25 cellular contexts compared by ENCODE assay signal in the genomic region with DNA sequence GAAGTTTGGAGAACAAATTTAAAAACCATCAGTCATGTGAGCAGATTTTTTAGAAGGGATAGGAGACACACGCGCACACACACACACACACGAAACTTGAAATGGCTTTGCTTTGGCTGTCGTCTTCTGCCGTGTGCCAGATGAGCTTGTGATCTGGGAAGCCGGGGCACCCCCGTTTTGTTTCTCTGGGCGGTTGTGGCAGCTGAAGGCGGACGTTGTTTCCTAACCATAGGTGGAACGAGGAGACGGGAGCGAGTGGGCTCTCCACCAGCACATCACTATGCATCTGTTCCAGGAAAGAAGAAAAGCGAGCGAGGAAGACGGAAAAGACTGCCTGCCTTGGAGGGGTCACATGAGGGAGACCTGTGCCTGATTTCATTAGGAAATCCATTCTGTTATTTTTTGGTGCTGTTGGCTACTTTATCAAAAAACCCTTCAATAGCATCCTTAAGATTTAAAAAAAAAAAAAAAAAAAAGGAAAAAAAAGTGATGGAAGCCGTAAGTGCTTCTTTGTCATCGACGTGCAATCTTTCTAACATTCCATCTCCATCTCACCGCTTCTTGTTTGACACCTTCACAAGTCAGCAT.
DNase-seq lines count a peak whose midpoint lies in the region; ATAC-seq, FAIRE-seq and TF ChIP-seq lines count a peak whose summit lies in the region.
"Had no signal": no experiment of that assay in that cellular context is flagged by ENCODE, and none has a peak within 500 bp of the region (broad histone marks: within the 10 kb centered on the region; RNA-seq: fewer than 3 reads in every experiment).

No MANE protein-coding gene starts in this region.

- no peak overlapping the region for H3K4me3 ChIP-seq in osteoblast (ENCODE audit: insufficient read depth, low read length)
- H3K4me3 ChIP-seq: hepatocyte, thyroid gland had no signal

- no peaks in the 10 kb centered on the region for H3K79me1 ChIP-seq in H9 (ENCODE audit: insufficient read depth, low read depth, low read length, poor library complexity, severe bottlenecking)

- H3K27me3 ChIP-seq in H9 (ENCODE audit: insufficient read depth, low read length): no peaks in the 10 kb centered on the region
- no peaks in the 10 kb centered on the region for H3K27me3 ChIP-seq in osteoblast (ENCODE audit: insufficient read depth, low read length)
- H3K27me3 ChIP-seq: hepatocyte, thyroid gland had no signal

- DNase-seq in activated CD4-positive, CD25-positive, alpha-beta regulatory T cell treated with anti-CD3 and anti-CD28 coated beads, Interleukin-2, amount 50 U/mL, for 72 hours: peak; percentile 18
- DNase-seq in H9 (peak; percentile 25), osteoblast (ENCODE audit: insufficient read length, low spot score, missing footprints) (peak; percentile 84), NCI-H82 treated with DMSO at 0.1 percent for 48 hours (lab: John Stamatoyannopoulos, UW; ENCODE audit: unreplicated experiment) (no peak), H54 (ENCODE audit: insufficient read length, low spot score) (no peak), dedifferentiated amniotic fluid mesenchymal stem cell (ENCODE audit: extremely low spot score) (no peak)
- DNase-seq: activated naive CD8-positive, alpha-beta T cell treated with anti-CD3 and anti-CD28 coated beads, Interleukin-2, amount 10 ng/mL, durations not matched to agents 7 days and 5 days; DMS53; GF-D8; NCI-H1105; NCI-H2029; NCI-H345; PC-3; SIG-M5; stimulated activated CD4-positive, alpha-beta T cell treated with anti-CD3 and anti-CD28 coated beads, Interleukin-2, amount 100 ng/mL, for 24 hours; stimulated activated naive CD4-positive, alpha-beta T cell; thyroid gland had no signal

- no peaks in the 10 kb centered on the region for H3K23me2 ChIP-seq in H9 (ENCODE audit: insufficient read length, low read depth, low read length, poor library complexity, severe bottlenecking)

- H4K91ac ChIP-seq in H9 (ENCODE audit: insufficient read length, low read depth, low read length): no peak overlapping the region

- H4K8ac ChIP-seq in H9 (replicated peaks; ENCODE audit: insufficient read length, low read depth, low read length): no peak overlapping the region

- H3K14ac ChIP-seq in H9 (ENCODE audit: insufficient read depth, low read length): no peak overlapping the region

- H3K9ac ChIP-seq in H9 (ENCODE audit: extremely low read depth, insufficient read length, low read length): no peak overlapping the region

- H3K27ac ChIP-seq in H9 (ENCODE audit: insufficient read length, low read depth, low read length) (no peak overlapping the region), osteoblast (ENCODE audit: low read depth, low read length) (no peak overlapping the region)
- H3K27ac ChIP-seq: 22Rv1, hepatocyte had no signal

- no peak overlapping the region for H3K4me3 Mint-ChIP-seq in H9
- no peak overlapping the region for H3K4me3 Mint-ChIP-seq in activated T-helper 17 cell treated with anti-CD3 and anti-CD28 coated beads, Interleukin-2, amount 50 U/mL, for 72 hours
- H3K4me3 Mint-ChIP-seq: activated naive CD8-positive, alpha-beta T cell treated with anti-CD3 and anti-CD28 coated beads, Interleukin-2, amount 10 ng/mL, durations not matched to agents 7 days and 5 days; neural crest cell had no signal

- H3K4me1 Mint-ChIP-seq in H9: peaks cover 0 to 7% of the 10 kb centered on the region in 2 experiments; a peak in 2 of 4 replicates
- peaks cover 5% of the 10 kb centered on the region for H3K4me1 Mint-ChIP-seq in activated T-helper 17 cell treated with anti-CD3 and anti-CD28 coated beads, Interleukin-2, amount 50 U/mL, for 72 hours

- H2BK120ac ChIP-seq in H9 (ENCODE audit: low read depth, low read length, poor library complexity, severe bottlenecking): no peak overlapping the region

- H3K56ac ChIP-seq in H9 (ENCODE audit: insufficient read length, low read depth, low read length): no peak overlapping the region

- H2BK15ac ChIP-seq in H9 (ENCODE audit: low read depth, low read length): no peak overlapping the region

- H3K79me2 ChIP-seq in H9 (ENCODE audit: insufficient read depth, low read length) (no peaks in the 10 kb centered on the region), osteoblast (ENCODE audit: insufficient read depth, low read length) (no peaks in the 10 kb centered on the region)
- H3K79me2 ChIP-seq: hepatocyte had no signal

- no peak overlapping the region for H4K5ac ChIP-seq in H9 (ENCODE audit: insufficient read length, low read depth, low read length)

- H3K9me3 Mint-ChIP-seq in H9: peaks cover 8 to 24% of the 10 kb centered on the region in 2 experiments
- peaks cover 4% of the 10 kb centered on the region for H3K9me3 Mint-ChIP-seq in activated T-helper 17 cell treated with anti-CD3 and anti-CD28 coated beads, Interleukin-2, amount 50 U/mL, for 72 hours
- H3K9me3 Mint-ChIP-seq: activated naive CD8-positive, alpha-beta T cell treated with anti-CD3 and anti-CD28 coated beads, Interleukin-2, amount 10 ng/mL, durations not matched to agents 7 days and 5 days had no signal

- H3T11ph ChIP-seq in H9 (ENCODE audit: low read length): no peak overlapping the region

- no peak overlapping the region for H2BK20ac ChIP-seq in H9 (ENCODE audit: low read depth, low read length, poor library complexity, severe bottlenecking)

- H3K9me3 ChIP-seq in H9 (ENCODE audit: control insufficient read depth, low read depth, low read length): no peaks in the 10 kb centered on the region
- no peaks in the 10 kb centered on the region for H3K9me3 ChIP-seq in osteoblast (ENCODE audit: low read depth, low read length)
- H3K9me3 ChIP-seq: thyroid gland had no signal

- H3K36me3 ChIP-seq in osteoblast (ENCODE audit: insufficient read depth, low read length): peaks cover 29% of the 10 kb centered on the region

- no peaks in the 10 kb centered on the region for H4K20me1 ChIP-seq in H9 (ENCODE audit: control insufficient read depth, insufficient read depth, insufficient read length)
- no peaks in the 10 kb centered on the region for H4K20me1 ChIP-seq in osteoblast (ENCODE audit: insufficient read depth, low read length)

- H3K4me2 ChIP-seq in H9 (ENCODE audit: insufficient read depth, insufficient read length, low read length) (no peak overlapping the region), osteoblast (ENCODE audit: insufficient read depth, low read length) (no peak overlapping the region)
- H3K4me2 ChIP-seq: hepatocyte had no signal

- ATAC-seq in activated CD4-positive, CD25-positive, alpha-beta regulatory T cell treated with anti-CD3 and anti-CD28 coated beads, Interleukin-2, amount 50 U/mL, for 24 hours: no peak
- ATAC-seq in activated T-helper 17 cell treated with anti-CD3 and anti-CD28 coated beads, Interleukin-2, amount 50 U/mL, for 72 hours (replicated peaks): no peak
- ATAC-seq: esophagus mucosa, left ventricle myocardium superior, PC-3 had no signal

- FAIRE-seq in H54 (lab: Jason Lieb, UNC): no peak
- FAIRE-seq: islet of Langerhans had no signal

- no peak for TF ChIP-seq POLR2A in H54 (IDR thresholded peaks at IDR 0.05; ENCODE audit: low read depth, low read length)

- H3K4me1 ChIP-seq in H9 (ENCODE audit: insufficient read depth, low read length) (no peaks in the 10 kb centered on the region), osteoblast (ENCODE audit: insufficient read depth, low read length) (no peaks in the 10 kb centered on the region)

- peaks cover 79 to 99% (median 98%) of the 10 kb centered on the region in 3 experiments for H3K36me3 Mint-ChIP-seq in H9 (ENCODE audit: insufficient read depth in 1 of 3, low read depth in 3 of 3)
- peaks cover 99% of the 10 kb centered on the region for H3K36me3 Mint-ChIP-seq in activated T-helper 17 cell treated with anti-CD3 and anti-CD28 coated beads, Interleukin-2, amount 50 U/mL, for 72 hours (ENCODE audit: low read depth)

- peak overlapping the region in 2 of 3 experiments; percentile 55 to 71; a peak in 2 of 7 replicates for H3K27ac Mint-ChIP-seq in H9
- H3K27ac Mint-ChIP-seq in activated T-helper 17 cell treated with anti-CD3 and anti-CD28 coated beads, Interleukin-2, amount 50 U/mL, for 72 hours: peak overlapping the region; percentile 58
- H3K27ac Mint-ChIP-seq: activated naive CD8-positive, alpha-beta T cell treated with anti-CD3 and anti-CD28 coated beads, Interleukin-2, amount 10 ng/mL, durations not matched to agents 7 days and 5 days had no signal

- no CpG with 5 or more reads among the region's 20 CpGs for WGBS in H9 (ENCODE audit: extremely low coverage, insufficient read length, low lambda C conversion rate)

- no peak overlapping the region for H2BK5ac ChIP-seq in H9 (ENCODE audit: insufficient read length, low read length)

- no peak overlapping the region for H2AK5ac ChIP-seq in H9 (ENCODE audit: insufficient read length, low read length)

- H3K23ac ChIP-seq in H9 (ENCODE audit: insufficient read length, low read depth, low read length): no peak overlapping the region

- H3K4ac ChIP-seq in H9 (ENCODE audit: low read depth, low read length): no peak overlapping the region

- no peak overlapping the region for H2BK12ac ChIP-seq in H9 (ENCODE audit: insufficient read length, low read depth, low read length)

- TF ChIP-seq CTCF in H9 (conservative IDR thresholded peaks at IDR 0.05) (no peak), osteoblast (IDR thresholded peaks at IDR 0.05; ENCODE audit: extremely low read depth, low read depth, low read length) (no peak)

- H2AFZ ChIP-seq in H9 (ENCODE audit: low read length) (no peak overlapping the region), osteoblast (ENCODE audit: low read length) (no peak overlapping the region)
- H2AFZ ChIP-seq: hepatocyte had no signal

- no peak overlapping the region for H3K18ac ChIP-seq in H9 (ENCODE audit: insufficient read length, low read depth, low read length)

- H3K27me3 Mint-ChIP-seq in H9 (ENCODE audit: low read depth): peaks cover 13% of the 10 kb centered on the region
- no peaks in the 10 kb centered on the region for H3K27me3 Mint-ChIP-seq in activated T-helper 17 cell treated with anti-CD3 and anti-CD28 coated beads, Interleukin-2, amount 50 U/mL, for 72 hours
- H3K27me3 Mint-ChIP-seq: activated naive CD8-positive, alpha-beta T cell treated with anti-CD3 and anti-CD28 coated beads, Interleukin-2, amount 10 ng/mL, durations not matched to agents 7 days and 5 days had no signal

Comparison
In these comparisons a context has a peak if more than half of its experiments do, and no peak if none do; other contexts are left out.
1. DNase-seq: peak in activated CD4-positive, CD25-positive, alpha-beta regulatory T cell treated with anti-CD3 and anti-CD28 coated beads, Interleukin-2, amount 50 U/mL, for 72 hours (single experiment), H9 (single experiment) and osteoblast (single experiment); none in NCI-H82 treated with DMSO at 0.1 percent for 48 hours (single experiment), H54 (single experiment) and dedifferentiated amniotic fluid mesenchymal stem cell (single experiment).